Comparison of ENCODE assay signal across 1 cellular context in the genomic region with DNA sequence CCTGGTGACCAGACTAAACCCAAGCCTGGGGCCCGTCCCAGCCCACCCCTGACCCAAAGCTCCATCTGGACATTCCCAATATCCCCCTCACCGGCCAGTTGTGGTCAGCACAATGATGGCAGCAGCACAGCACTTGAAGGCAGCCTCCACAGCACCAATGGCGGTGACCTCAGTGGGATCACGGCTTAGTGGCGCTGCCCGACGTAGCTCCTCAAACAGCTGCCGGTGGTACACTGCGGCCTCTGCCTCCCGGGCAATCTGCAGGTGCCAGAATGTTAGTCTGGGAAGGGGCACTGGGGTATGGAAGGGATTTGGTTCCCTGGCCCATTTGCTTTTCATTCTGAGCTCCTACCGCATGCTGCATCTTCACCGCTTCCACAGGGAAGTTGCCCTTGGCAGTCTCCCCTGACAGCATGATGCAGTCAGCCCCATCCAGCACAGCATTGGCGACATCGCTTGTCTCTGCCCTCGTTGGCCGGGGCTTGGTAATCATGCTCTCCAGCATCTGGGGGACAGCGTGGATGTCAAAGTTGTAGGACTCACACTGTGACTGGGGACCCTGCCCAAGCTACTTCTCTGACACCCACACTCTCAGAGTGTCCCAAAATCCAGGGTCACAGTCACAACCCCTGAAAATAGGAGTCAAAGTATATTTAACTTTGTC.
TF ChIP-seq lines count a peak whose summit lies in the region.

No MANE protein-coding gene starts in this region.

TF ChIP-seq in IMR-90, 13 proteins besides CTCF, POLR2A, EP300 and RAD21:
- TF ChIP-seq CHD1 (IDR thresholded peaks at IDR 0.05; ENCODE audit: low read depth, low read length), result no peak
- TF ChIP-seq BHLHE40 (IDR thresholded peaks at IDR 0.05; ENCODE audit: low read depth, low read length), result no peak
- no peak for TF ChIP-seq CEBPB (IDR thresholded peaks at IDR 0.05; ENCODE audit: low read depth, low read length)
- no peak for TF ChIP-seq SMC3 (IDR thresholded peaks at IDR 0.05; ENCODE audit: low read depth, low read length)
- TF ChIP-seq FOS (IDR thresholded peaks at IDR 0.05; ENCODE audit: low read depth, low read length), result no peak
- TF ChIP-seq, protein P1, sequence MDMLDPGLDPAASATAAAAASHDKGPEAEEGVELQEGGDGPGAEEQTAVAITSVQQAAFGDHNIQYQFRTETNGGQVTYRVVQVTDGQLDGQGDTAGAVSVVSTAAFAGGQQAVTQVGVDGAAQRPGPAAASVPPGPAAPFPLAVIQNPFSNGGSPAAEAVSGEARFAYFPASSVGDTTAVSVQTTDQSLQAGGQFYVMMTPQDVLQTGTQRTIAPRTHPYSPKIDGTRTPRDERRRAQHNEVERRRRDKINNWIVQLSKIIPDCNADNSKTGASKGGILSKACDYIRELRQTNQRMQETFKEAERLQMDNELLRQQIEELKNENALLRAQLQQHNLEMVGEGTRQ (IDR thresholded peaks at IDR 0.05; ENCODE audit: low read depth, low read length), result no peak
- TF ChIP-seq, protein P2, sequence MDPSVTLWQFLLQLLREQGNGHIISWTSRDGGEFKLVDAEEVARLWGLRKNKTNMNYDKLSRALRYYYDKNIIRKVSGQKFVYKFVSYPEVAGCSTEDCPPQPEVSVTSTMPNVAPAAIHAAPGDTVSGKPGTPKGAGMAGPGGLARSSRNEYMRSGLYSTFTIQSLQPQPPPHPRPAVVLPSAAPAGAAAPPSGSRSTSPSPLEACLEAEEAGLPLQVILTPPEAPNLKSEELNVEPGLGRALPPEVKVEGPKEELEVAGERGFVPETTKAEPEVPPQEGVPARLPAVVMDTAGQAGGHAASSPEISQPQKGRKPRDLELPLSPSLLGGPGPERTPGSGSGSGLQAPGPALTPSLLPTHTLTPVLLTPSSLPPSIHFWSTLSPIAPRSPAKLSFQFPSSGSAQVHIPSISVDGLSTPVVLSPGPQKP (IDR thresholded peaks at IDR 0.05; ENCODE audit: borderline replicate concordance, low read depth, low read length), result no peak
- no peak for TF ChIP-seq RFX5 (IDR thresholded peaks at IDR 0.05; ENCODE audit: low read depth, low read length)
- no peak for TF ChIP-seq MXI1 (IDR thresholded peaks at IDR 0.05; ENCODE audit: borderline replicate concordance, low read depth, low read length)
- no peak for TF ChIP-seq MAZ (IDR thresholded peaks at IDR 0.05; ENCODE audit: borderline replicate concordance, low read depth, low read length)
- TF ChIP-seq MAFK (IDR thresholded peaks at IDR 0.05; ENCODE audit: low read depth, low read length), result no peak
- TF ChIP-seq NFE2L2 (IDR thresholded peaks at IDR 0.05; ENCODE audit: low read depth, low read length), result no peak
- no peak for TF ChIP-seq RCOR1 (IDR thresholded peaks at IDR 0.05; ENCODE audit: insufficient replicate concordance, low read length)
